ENCODE assay signal across 17 cellular contexts in genomic region chr4:67019670-67020069, GRCh38.
DNase-seq lines count a peak whose midpoint lies in the region; ATAC-seq and TF ChIP-seq lines count a peak whose summit lies in the region.
"Had no signal": no experiment of that assay in that cellular context is flagged by ENCODE, and none has a peak within 500 bp of the region (broad histone marks: within the 10 kb centered on the region; RNA-seq: fewer than 3 reads in every experiment).

No MANE protein-coding gene starts in this region.

- no peaks in the 10 kb centered on the region for H3K9me2 ChIP-seq in neural cell (ENCODE audit: insufficient read depth, low read length)

- no peak overlapping the region for H2AFZ ChIP-seq in neural cell (ENCODE audit: low read depth, low read length)
- H2AFZ ChIP-seq: PC-9 had no signal

- H3K9ac ChIP-seq in SK-N-MC (ENCODE audit: insufficient read length) (no peak overlapping the region), neural cell (ENCODE audit: low read length) (no peak overlapping the region)
- H3K9ac ChIP-seq: BLaER1 treated with 17β-estradiol and CSF1 and Interleukin-3, amounts not matched to agents 10 nM and 100 nM had no signal

- no peaks in the 10 kb centered on the region for H3F3A ChIP-seq in neural cell (ENCODE audit: insufficient read depth, low read length, poor library complexity, severe bottlenecking)

- no peak overlapping the region for H3K4me2 ChIP-seq in neural cell (ENCODE audit: low read length)
- H3K4me2 ChIP-seq: BLaER1 treated with 17β-estradiol and CSF1 and Interleukin-3, amounts not matched to agents 10 nM and 100 nM; PC-9 had no signal

- peak; percentile 53 for DNase-seq in DMS 273 (lab: John Stamatoyannopoulos, UW; ENCODE audit: unreplicated experiment)
- DNase-seq in DMS 273 treated with DMSO at 0.1 percent for 48 hours (lab: John Stamatoyannopoulos, UW): no peak
- DNase-seq in SK-N-MC (ENCODE audit: low read depth, low spot score): no peak
- peak; percentile 46 for DNase-seq in fibroblast of the aortic adventitia (ENCODE audit: low read depth)
- DNase-seq in glomerular visceral epithelial cell (ENCODE audit: extremely low spot score): no peak
- DNase-seq in cerebellar nuclear complex (lab: John Stamatoyannopoulos, UW): no peak
- DNase-seq: DMS153, H9, Karpas-422, NCI-H1417 treated with DMSO at 0.1 percent for 48 hours, NCI-H2081, NCI-H69, PC-9 had no signal

- H3K36me3 ChIP-seq in SK-N-MC (ENCODE audit: insufficient read depth, low read length) (no peaks in the 10 kb centered on the region), neural cell (ENCODE audit: insufficient read depth, low read length) (no peaks in the 10 kb centered on the region)
- H3K36me3 ChIP-seq: BLaER1 treated with 17β-estradiol and CSF1 and Interleukin-3, amounts not matched to agents 10 nM and 100 nM had no signal

- H3K4me3 ChIP-seq in SK-N-MC: peak overlapping the region; percentile 44
- no peak overlapping the region for H3K4me3 ChIP-seq in fibroblast of the aortic adventitia (ENCODE audit: low read depth, low read length)
- H3K4me3 ChIP-seq in neural cell (ENCODE audit: low read length): no peak overlapping the region
- H3K4me3 ChIP-seq: BLaER1 treated with 17β-estradiol and CSF1 and Interleukin-3, amounts not matched to agents 10 nM and 100 nM; PC-9 had no signal

- H3K27ac ChIP-seq in SK-N-MC (peak overlapping the region; percentile 82), neural cell (ENCODE audit: low read length) (peak overlapping the region; percentile 69)
- H3K27ac ChIP-seq: 22Rv1; BLaER1 treated with 17β-estradiol and CSF1 and Interleukin-3, amounts not matched to agents 10 nM and 100 nM; PC-9 had no signal

- no peaks in the 10 kb centered on the region for H3K27me3 ChIP-seq in neural cell (ENCODE audit: insufficient read depth, low read depth, low read length)
- H3K27me3 ChIP-seq: BLaER1 treated with 17β-estradiol and CSF1 and Interleukin-3, amounts not matched to agents 10 nM and 100 nM had no signal

- TF ChIP-seq RAD21 in neural cell (conservative IDR thresholded peaks at IDR 0.05): no peak

- H4K20me1 ChIP-seq in neural cell (ENCODE audit: insufficient read depth): no peaks in the 10 kb centered on the region
- H4K20me1 ChIP-seq: BLaER1 treated with 17β-estradiol and CSF1 and Interleukin-3, amounts not matched to agents 10 nM and 100 nM had no signal

- no peaks in the 10 kb centered on the region for H3K79me2 ChIP-seq in neural cell (replicated peaks; ENCODE audit: insufficient read depth, low read length)

- ATAC-seq in GM18498 (IDR thresholded peaks at IDR 0.05; ENCODE audit: unreplicated experiment): no peak

- peaks cover 7% of the 10 kb centered on the region; the same call in 1 of the 2 replicates for H3K9me3 ChIP-seq in SK-N-MC (ENCODE audit: low read depth, low read length)
- H3K9me3 ChIP-seq in neural cell (ENCODE audit: low read length): peaks cover 9% of the 10 kb centered on the region

- no peak for TF ChIP-seq CTCF in fibroblast of the aortic adventitia (IDR thresholded peaks at IDR 0.05; ENCODE audit: insufficient read depth, low read length)
- no peak for TF ChIP-seq CTCF in neural cell (IDR thresholded peaks at IDR 0.05; ENCODE audit: poor library complexity, severe bottlenecking)

- TF ChIP-seq EP300 in neural cell (conservative IDR thresholded peaks at IDR 0.05; ENCODE audit: poor library complexity, severe bottlenecking): no peak

TF ChIP-seq in neural cell, 6 proteins besides CTCF, POLR2A, EP300 and RAD21:
- TF ChIP-seq TAF1 (IDR thresholded peaks at IDR 0.05; ENCODE audit: low read depth) (no peak), SMC3 (conservative IDR thresholded peaks at IDR 0.05; ENCODE audit: poor library complexity) (no peak), EZH2 (IDR thresholded peaks at IDR 0.05; ENCODE audit: borderline replicate concordance, insufficient read depth, low read length, poor library complexity, severe bottlenecking) (no peak), REST (IDR thresholded peaks at IDR 0.05; ENCODE audit: borderline replicate concordance) (no peak), MXI1 (conservative IDR thresholded peaks at IDR 0.05; ENCODE audit: poor library complexity, severe bottlenecking) (no peak), POLR2AphosphoS5 (IDR thresholded peaks at IDR 0.05) (no peak)

Comparison
In these comparisons a context has a peak if more than half of its experiments do, and no peak if none do; other contexts are left out.
1. DNase-seq: peak in DMS 273 (single experiment) and fibroblast of the aortic adventitia (single experiment); none in DMS 273 treated with DMSO at 0.1 percent for 48 hours (single experiment), SK-N-MC (single experiment), glomerular visceral epithelial cell (single experiment) and cerebellar nuclear complex (0 of 2).